14 cellular contexts compared by ENCODE assay signal in genomic region chrX:130704053-130705038, GRCh38.
A peak's percentile ranks its signal among the peaks of the same experiment; 100 is the strongest.
DNase-seq lines count a peak whose midpoint lies in the region; ATAC-seq and TF ChIP-seq lines count a peak whose summit lies in the region.
"Had no signal": no experiment of that assay in that cellular context is flagged by ENCODE, and none has a peak within 500 bp of the region (broad histone marks: within the 10 kb centered on the region; RNA-seq: fewer than 3 reads in every experiment).

No MANE protein-coding gene starts in this region.

- POLR2A ChIA-PET in activated CD4-positive, alpha-beta memory T cell treated with anti-CD3 and anti-CD28 coated beads for 36 hours (lab: Charles Lee) = no interaction called here

- intact Hi-C loops in right lobe of liver (cut with DNase I) = no loop called here
- intact Hi-C loops in testis (cut with DNase I; ENCODE audit: low total_unique reads) = no loop called here
- intact Hi-C loops in activated CD4-positive, alpha-beta memory T cell treated with anti-CD3 and anti-CD28 coated beads for 36 hours (cut with micrococcal nuclease) = no loop called here

- TF ChIP-seq POLR2A in right lobe of liver (IDR thresholded peaks at IDR 0.05) (no peak), testis (IDR thresholded peaks at IDR 0.05) (no peak)

- H3K27me3 ChIP-seq in right lobe of liver (no peaks in the 10 kb centered on the region), testis (no peaks in the 10 kb centered on the region)

- peak overlapping the region; percentile 9; the same call in 1 of the 2 replicates for H3K4me3 ChIP-seq in AG10803 (ENCODE audit: low read length)
- no peak overlapping the region for H3K4me3 ChIP-seq in right lobe of liver
- no peak overlapping the region for H3K4me3 ChIP-seq in testis
- H3K4me3 ChIP-seq: prostate gland had no signal

- H3K27ac Mint-ChIP-seq in activated CD4-positive, alpha-beta memory T cell treated with anti-CD3 and anti-CD28 coated beads for 36 hours = no peak overlapping the region
- H3K27ac Mint-ChIP-seq: activated B cell treated with CpG ODN at 0.5 μM for 24 hours; endodermal cell; stimulated activated naive CD8-positive, alpha-beta T cell treated with anti-CD3 and anti-CD28 coated beads, Interleukin-15, amount 100 ng/mL, for 72 hours had no signal

- no peak for TF ChIP-seq CTCF in AG10803 (conservative IDR thresholded peaks at IDR 0.05; ENCODE audit: low read length)
- no peak for TF ChIP-seq CTCF in right lobe of liver (IDR thresholded peaks at IDR 0.05)
- TF ChIP-seq CTCF in testis (IDR thresholded peaks at IDR 0.05) = no peak

- no peak overlapping the region for H3K4me3 Mint-ChIP-seq in activated CD4-positive, alpha-beta memory T cell treated with anti-CD3 and anti-CD28 coated beads for 36 hours
- H3K4me3 Mint-ChIP-seq: activated B cell treated with CpG ODN at 0.5 μM for 24 hours; endodermal cell; stimulated activated naive CD8-positive, alpha-beta T cell treated with anti-CD3 and anti-CD28 coated beads, Interleukin-15, amount 100 ng/mL, for 72 hours had no signal

- H3K9me3 Mint-ChIP-seq in activated CD4-positive, alpha-beta memory T cell treated with anti-CD3 and anti-CD28 coated beads for 36 hours = no peaks in the 10 kb centered on the region
- H3K9me3 Mint-ChIP-seq: activated B cell treated with CpG ODN at 0.5 μM for 24 hours; endodermal cell; stimulated activated naive CD8-positive, alpha-beta T cell treated with anti-CD3 and anti-CD28 coated beads, Interleukin-15, amount 100 ng/mL, for 72 hours had no signal

- H3K36me3 Mint-ChIP-seq in activated CD4-positive, alpha-beta memory T cell treated with anti-CD3 and anti-CD28 coated beads for 36 hours = no peaks in the 10 kb centered on the region

- H3K36me3 ChIP-seq in right lobe of liver (no peaks in the 10 kb centered on the region), testis (ENCODE audit: low read depth, missing control alignments) (no peaks in the 10 kb centered on the region)
- H3K36me3 ChIP-seq: prostate gland had no signal

- no peaks in the 10 kb centered on the region for H3K4me1 Mint-ChIP-seq in activated CD4-positive, alpha-beta memory T cell treated with anti-CD3 and anti-CD28 coated beads for 36 hours (ENCODE audit: low read depth)
- H3K4me1 Mint-ChIP-seq: activated B cell treated with CpG ODN at 0.5 μM for 24 hours; stimulated activated naive CD8-positive, alpha-beta T cell treated with anti-CD3 and anti-CD28 coated beads, Interleukin-15, amount 100 ng/mL, for 72 hours had no signal

- H3K9me3 ChIP-seq in right lobe of liver (no peaks in the 10 kb centered on the region), testis (no peaks in the 10 kb centered on the region)
- H3K9me3 ChIP-seq: prostate gland had no signal

- WGBS in right lobe of liver (ENCODE audit: insufficient coverage, low coverage, low lambda C conversion rate, missing lambda C conversion rate) = 51% methylated on average over 4 of the region's 4 CpGs
- WGBS in testis, 2 donors = 57 to 63% methylated on average over 4 of the region's 4 CpGs

- H3K4me1 ChIP-seq in right lobe of liver = peaks cover 0 to 7% (median 0%) of the 10 kb centered on the region in 4 donors
- no peaks in the 10 kb centered on the region for H3K4me1 ChIP-seq in testis
- H3K4me1 ChIP-seq: prostate gland had no signal

- CTCF ChIA-PET in activated CD4-positive, alpha-beta memory T cell treated with anti-CD3 and anti-CD28 coated beads for 36 hours (lab: Charles Lee) = no interaction called here

- DNase-seq in AG10803 (ENCODE audit: low read depth) = peak; percentile 41
- DNase-seq in OCI-M1 (lab: John Stamatoyannopoulos, UW) = peak; percentile 61
- peak; percentile 24 for DNase-seq in dermis blood vessel endothelial cell
- no peak for DNase-seq in right lobe of liver
- DNase-seq in ureter (ENCODE audit: low spot score) = no peak
- DNase-seq in testis = no peak
- no peak for DNase-seq in occipital lobe (lab: John Stamatoyannopoulos, UW)
- DNase-seq in activated CD4-positive, alpha-beta memory T cell treated with anti-CD3 and anti-CD28 coated beads for 36 hours = no peak
- DNase-seq: activated B cell treated with CpG ODN at 0.5 μM for 24 hours; endodermal cell; NCI-H2029 treated with DMSO at 0.1 percent for 48 hours; stimulated activated naive CD8-positive, alpha-beta T cell treated with anti-CD3 and anti-CD28 coated beads, Interleukin-15, amount 100 ng/mL, for 72 hours had no signal

- ATAC-seq in right lobe of liver = peak; percentile 60 to 86 (median 74)
- ATAC-seq: stimulated activated naive CD8-positive, alpha-beta T cell treated with anti-CD3 and anti-CD28 coated beads, Interleukin-15, amount 100 ng/mL, for 72 hours had no signal

- H3K27me3 Mint-ChIP-seq in activated CD4-positive, alpha-beta memory T cell treated with anti-CD3 and anti-CD28 coated beads for 36 hours = no peaks in the 10 kb centered on the region
- H3K27me3 Mint-ChIP-seq: activated B cell treated with CpG ODN at 0.5 μM for 24 hours; stimulated activated naive CD8-positive, alpha-beta T cell treated with anti-CD3 and anti-CD28 coated beads, Interleukin-15, amount 100 ng/mL, for 72 hours had no signal

- H3K27ac ChIP-seq in right lobe of liver = peak overlapping the region in 2 of 3 donors; percentile 29 to 47
- H3K27ac ChIP-seq in testis = no peak overlapping the region
- H3K27ac ChIP-seq: C4-2B, prostate gland had no signal

Comparison
In these comparisons a context has a peak if more than half of its experiments do, and no peak if none do; other contexts are left out.
1. DNase-seq: peak in AG10803 (single experiment), OCI-M1 (single experiment) and dermis blood vessel endothelial cell (single experiment); none in right lobe of liver (0 of 3), ureter (single experiment), testis (single experiment), occipital lobe (single experiment) and activated CD4-positive, alpha-beta memory T cell treated with anti-CD3 and anti-CD28 coated beads for 36 hours (single experiment).
2. H3K27ac ChIP-seq: peak in right lobe of liver (2 of 3); none in testis (0 of 2).